Comparison of ENCODE assay signal across 8 cellular contexts in the genomic region with DNA sequence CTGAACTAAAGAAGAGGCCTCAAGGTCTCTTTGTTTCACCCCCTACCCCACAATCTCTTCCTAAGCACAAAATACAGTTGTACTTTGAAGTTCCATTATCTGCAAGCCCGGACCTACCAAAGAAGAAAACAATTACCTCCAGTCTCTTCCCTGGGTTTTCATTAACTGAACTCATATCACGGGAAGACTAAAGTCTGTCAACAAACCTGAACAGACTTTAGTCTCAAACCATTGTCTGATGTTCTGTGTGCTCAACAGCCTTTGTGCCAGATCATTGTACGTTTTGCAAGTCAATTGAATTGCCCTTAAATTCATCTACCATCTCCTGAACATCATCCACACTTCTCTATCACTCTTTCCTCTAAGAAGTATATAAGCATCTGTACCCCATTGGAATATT.
"Had no signal": no experiment of that assay in that cellular context is flagged by ENCODE, and none has a peak within 500 bp of the region (broad histone marks: within the 10 kb centered on the region; RNA-seq: fewer than 3 reads in every experiment).

No MANE protein-coding gene starts in this region.

- FAIRE-seq: H1, H54 had no signal

- H3K36me3 Mint-ChIP-seq: IgD-negative memory B cell had no signal

- H3K27ac ChIP-seq: HL-60, KMS-11 had no signal

- ATAC-seq: GM23338 had no signal

- H3K4me3 ChIP-seq: GM23338 had no signal

- H3K4me1 Mint-ChIP-seq: GM23338, H9, IgD-negative memory B cell had no signal

- H3K27ac Mint-ChIP-seq: GM23338, H9, IgD-negative memory B cell had no signal

- H3K9me3 Mint-ChIP-seq: GM23338, H9 had no signal

- H3K27me3 Mint-ChIP-seq: IgD-negative memory B cell had no signal

- DNase-seq: H9, KBM-7 had no signal

- H2AFZ ChIP-seq: GM23338 had no signal

- H3K4me2 ChIP-seq: GM23338, KMS-11 had no signal

- H3K4me3 Mint-ChIP-seq: GM23338, H9, IgD-negative memory B cell had no signal

- H3K9ac ChIP-seq: KMS-11 had no signal
